20 cellular contexts compared by ENCODE assay signal in the genomic region with DNA sequence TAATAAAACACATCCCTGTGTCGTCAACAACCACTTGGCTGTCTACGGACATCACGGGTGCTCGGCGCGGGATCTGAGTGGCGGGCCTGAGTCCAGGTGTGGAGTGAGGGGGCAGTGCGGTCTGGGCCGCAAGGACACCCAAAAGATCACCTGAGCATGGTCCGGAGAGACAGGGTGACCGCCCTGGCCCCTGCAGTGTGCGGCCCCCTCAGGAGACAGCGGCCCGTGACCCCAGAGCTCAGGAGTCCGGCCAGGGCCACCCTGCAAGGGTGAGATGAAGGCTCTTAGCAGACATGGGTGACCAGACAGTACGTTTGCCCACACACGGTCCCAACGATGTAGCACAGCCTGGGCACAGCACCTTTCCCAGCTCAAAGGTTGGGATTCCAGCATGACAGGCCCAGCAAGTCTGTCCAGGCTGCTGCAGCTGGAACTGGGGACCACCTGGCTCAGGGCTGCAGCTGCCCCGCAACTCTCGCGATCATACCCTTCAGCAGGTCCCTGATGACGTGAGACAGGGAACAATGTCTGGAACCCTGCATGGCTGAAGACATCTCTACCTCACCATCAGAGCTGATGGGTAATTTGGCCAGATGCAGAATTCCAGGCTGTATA.
DNase-seq lines count a peak whose midpoint lies in the region; ATAC-seq and TF ChIP-seq lines count a peak whose summit lies in the region.
"Had no signal": no experiment of that assay in that cellular context is flagged by ENCODE, and none has a peak within 500 bp of the region (broad histone marks: within the 10 kb centered on the region; RNA-seq: fewer than 3 reads in every experiment).

No MANE protein-coding gene starts in this region.

- WGBS in esophagus squamous epithelium, 2 donors = 78 to 94% methylated on average over 7 to 12 of the region's 22 CpGs

- H3K4me1 Mint-ChIP-seq in CD4-positive, alpha-beta T cell (ENCODE audit: low read depth) = peaks cover 10% of the 10 kb centered on the region
- H3K4me1 Mint-ChIP-seq in nephron progenitor cell = peaks cover 40% of the 10 kb centered on the region

- CTCF ChIA-PET in CD4-positive, alpha-beta T cell (lab: Charles Lee) = no interaction called here

- DNase-seq in Right ventricle myocardium inferior (ENCODE audit: missing footprints) = peak; percentile 46
- no peak for DNase-seq in right atrium auricular region (ENCODE audit: low spot score)
- DNase-seq in CD4-positive, alpha-beta T cell = no peak
- DNase-seq in nephron progenitor cell = no peak
- DNase-seq in upper lobe of right lung = no peak
- no peak for DNase-seq in NK-92 treated with Interleukin-12 subunit alpha and Interleukin-12 subunit beta, amount 100 ng/mL, for 24 hours (lab: John Stamatoyannopoulos, UW)
- DNase-seq in esophagus squamous epithelium (lab: John Stamatoyannopoulos, UW) = no peak
- DNase-seq in AML-193 (lab: John Stamatoyannopoulos, UW) = no peak
- DNase-seq: 8988T; Caco-2; CD4-positive, CD25-positive, alpha-beta regulatory T cell; DMS79; GDM1; GOT3; H7; HFFc6 had no signal

- peak overlapping the region; percentile 11 for H3K4me3 Mint-ChIP-seq in CD4-positive, alpha-beta T cell
- H3K4me3 Mint-ChIP-seq in nephron progenitor cell = no peak overlapping the region
- H3K4me3 Mint-ChIP-seq: B cell, HFFc6 had no signal

- no peak for TF ChIP-seq POLR2A in esophagus squamous epithelium (IDR thresholded peaks at IDR 0.05)

- no peaks in the 10 kb centered on the region for H3K27me3 ChIP-seq in right atrium auricular region
- no peaks in the 10 kb centered on the region for H3K27me3 ChIP-seq in CD4-positive, alpha-beta T cell (ENCODE audit: control insufficient read depth, insufficient read depth, low read length)
- no peaks in the 10 kb centered on the region for H3K27me3 ChIP-seq in upper lobe of right lung
- H3K27me3 ChIP-seq in esophagus squamous epithelium = no peaks in the 10 kb centered on the region

- intact Hi-C loops in Right ventricle myocardium inferior (cut with DNase I) = no loop called here
- intact Hi-C loops in CD4-positive, alpha-beta T cell (cut with DNase I, micrococcal nuclease) = no loop called here
- intact Hi-C loops in upper lobe of right lung (cut with DNase I) = no loop called here
- intact Hi-C loops in esophagus squamous epithelium (cut with DNase I) = no loop called here

- H3K4me3 ChIP-seq in right atrium auricular region = no peak overlapping the region
- no peak overlapping the region for H3K4me3 ChIP-seq in upper lobe of right lung
- H3K4me3 ChIP-seq in esophagus squamous epithelium = no peak overlapping the region
- H3K4me3 ChIP-seq: BLaER1 treated with 17β-estradiol and CSF1 and Interleukin-3, amounts not matched to agents 10 nM and 100 nM had no signal

- no peaks in the 10 kb centered on the region for H3K9me3 Mint-ChIP-seq in CD4-positive, alpha-beta T cell
- H3K9me3 Mint-ChIP-seq in nephron progenitor cell = no peaks in the 10 kb centered on the region
- H3K9me3 Mint-ChIP-seq: HFFc6 had no signal

- no peaks in the 10 kb centered on the region for H3K9me3 ChIP-seq in right atrium auricular region
- H3K9me3 ChIP-seq in CD4-positive, alpha-beta T cell (ENCODE audit: control insufficient read depth, low read length) = no peaks in the 10 kb centered on the region
- H3K9me3 ChIP-seq in upper lobe of right lung = no peaks in the 10 kb centered on the region
- no peaks in the 10 kb centered on the region for H3K9me3 ChIP-seq in esophagus squamous epithelium
- H3K9me3 ChIP-seq: BLaER1 treated with 17β-estradiol and CSF1 and Interleukin-3, amounts not matched to agents 10 nM and 100 nM; Caco-2 had no signal

- no peaks in the 10 kb centered on the region for H3K27me3 Mint-ChIP-seq in CD4-positive, alpha-beta T cell
- peaks cover 6% of the 10 kb centered on the region for H3K27me3 Mint-ChIP-seq in nephron progenitor cell (ENCODE audit: low read depth, poor library complexity)
- H3K27me3 Mint-ChIP-seq: B cell; CD4-positive, CD25-positive, alpha-beta regulatory T cell had no signal

- POLR2A ChIA-PET in CD4-positive, alpha-beta T cell (lab: Charles Lee) = no interaction called here

- ATAC-seq in Right ventricle myocardium inferior = no peak
- ATAC-seq in CD4-positive, alpha-beta T cell (ENCODE audit: poor library complexity) = no peak
- ATAC-seq in upper lobe of right lung = peak; percentile 4
- ATAC-seq: HCT116 had no signal

- H3K36me3 Mint-ChIP-seq in CD4-positive, alpha-beta T cell (ENCODE audit: low read depth) = peaks cover 46% of the 10 kb centered on the region
- peaks cover 5% of the 10 kb centered on the region for H3K36me3 Mint-ChIP-seq in nephron progenitor cell (ENCODE audit: low read depth)
- H3K36me3 Mint-ChIP-seq: CD4-positive, CD25-positive, alpha-beta regulatory T cell had no signal

- TF ChIP-seq CTCF in right atrium auricular region (IDR thresholded peaks at IDR 0.05) (no peak), nephron progenitor cell (IDR thresholded peaks at IDR 0.05) (no peak), upper lobe of right lung (IDR thresholded peaks at IDR 0.05) (no peak), esophagus squamous epithelium (IDR thresholded peaks at IDR 0.05) (no peak)
- no peak for TF ChIP-seq CTCF in CD4-positive, alpha-beta T cell (IDR thresholded peaks at IDR 0.05)

- H3K27ac ChIP-seq in right atrium auricular region = no peak overlapping the region
- H3K27ac ChIP-seq in CD4-positive, alpha-beta T cell (ENCODE audit: low read depth, low read length) = no peak overlapping the region
- H3K27ac ChIP-seq in upper lobe of right lung = no peak overlapping the region
- H3K27ac ChIP-seq in esophagus squamous epithelium = no peak overlapping the region
- H3K27ac ChIP-seq: BLaER1 treated with 17β-estradiol and CSF1 and Interleukin-3, amounts not matched to agents 10 nM and 100 nM; HL-60 had no signal

- H3K4me1 ChIP-seq in right atrium auricular region (no peaks in the 10 kb centered on the region), upper lobe of right lung (no peaks in the 10 kb centered on the region), esophagus squamous epithelium (peaks cover 0 to under 1% (median 0%) of the 10 kb centered on the region in 3 donors)
- H3K4me1 ChIP-seq: Caco-2 had no signal

- H3K36me3 ChIP-seq in right atrium auricular region (no peaks in the 10 kb centered on the region), upper lobe of right lung (no peaks in the 10 kb centered on the region), esophagus squamous epithelium (no peaks in the 10 kb centered on the region)

- H3K27ac Mint-ChIP-seq in CD4-positive, alpha-beta T cell = peak overlapping the region; percentile 71
- peak overlapping the region; percentile 66 for H3K27ac Mint-ChIP-seq in nephron progenitor cell
- H3K27ac Mint-ChIP-seq: B cell, HFFc6 had no signal
